10 cellular contexts compared by ENCODE assay signal in the genomic region with DNA sequence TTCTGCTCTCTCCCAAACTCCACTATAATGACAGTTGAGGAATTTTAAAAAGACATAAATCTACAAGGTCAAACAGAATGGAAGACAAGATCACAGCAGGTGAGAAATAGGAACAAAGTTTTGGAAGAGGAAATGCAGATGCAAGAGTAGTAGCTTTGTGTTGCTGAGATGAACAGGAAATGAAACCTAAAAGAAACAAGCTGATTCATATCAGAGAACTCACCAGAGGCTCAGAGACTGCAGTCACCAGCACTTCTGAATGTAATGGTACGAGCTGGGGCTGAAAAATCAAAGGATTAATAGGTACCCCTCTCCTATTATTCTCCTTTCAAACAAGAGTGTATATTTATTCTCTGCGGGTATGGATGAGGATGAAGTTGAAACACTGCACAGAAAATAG.
DNase-seq lines count a peak whose midpoint lies in the region; ATAC-seq and TF ChIP-seq lines count a peak whose summit lies in the region.
"Had no signal": no experiment of that assay in that cellular context is flagged by ENCODE, and none has a peak within 500 bp of the region (broad histone marks: within the 10 kb centered on the region; RNA-seq: fewer than 3 reads in every experiment).

No MANE protein-coding gene starts in this region.

- POLR2A ChIA-PET in RWPE1 (lab: Yijun Ruan, JAX; ENCODE audit: low non-redundant PET), result no interaction called here

- DNase-seq in GM13976 (ENCODE audit: low spot score) (peak; percentile 6), dermis blood vessel endothelial cell (peak; percentile 42), G401 (ENCODE audit: low spot score) (no peak), HuH-7 (ENCODE audit: low spot score) (no peak), RWPE1 (ENCODE audit: low spot score) (no peak)
- DNase-seq in activated CD8-positive, alpha-beta memory T cell treated with anti-CD3 and anti-CD28 coated beads, Interleukin-2, amount 50 U/mL, for 48 hours, result no peak
- DNase-seq: IMR-90, psoas muscle had no signal

- in situ Hi-C loops in GM13976 (cut with MboI; ENCODE audit: low sequenced_read_pairs, unreplicated experiment), result loop anchor here (25.0 kb wide), 1 partner anchor 585 kb away; no protein-coding TSS in a partner anchor
- in situ Hi-C loops in G401 (cut with HindIII; ENCODE audit: low sequenced_read_pairs), result no loop called here

- TF ChIP-seq CTCF in GM13976 (IDR thresholded peaks at IDR 0.05; ENCODE audit: borderline replicate concordance, control extremely low read depth, extremely low read depth, insufficient read depth, missing control alignments), result no peak
- TF ChIP-seq CTCF in RWPE1 (conservative IDR thresholded peaks at IDR 0.05; ENCODE audit: low read depth), result no peak

- CTCF ChIA-PET in RWPE1 (lab: Yijun Ruan, JAX), result interaction anchor here (1.0 to 1.4 kb wide), 2 partner anchors 16 to 19 kb away, joined by 3 read pairs; no protein-coding TSS in a partner anchor

- no peak overlapping the region for H3K27ac ChIP-seq in RWPE1
- H3K27ac ChIP-seq: psoas muscle had no signal

- ATAC-seq in GM21423 (IDR thresholded peaks at IDR 0.05; ENCODE audit: unreplicated experiment) (peak; percentile 94), HG03469 (IDR thresholded peaks at IDR 0.05; ENCODE audit: unreplicated experiment) (peak; percentile 99)
- ATAC-seq: psoas muscle had no signal

Comparison
In these comparisons a context has a peak if more than half of its experiments do, and no peak if none do; other contexts are left out.
1. DNase-seq: peak in GM13976 (single experiment) and dermis blood vessel endothelial cell (single experiment); none in G401 (single experiment), HuH-7 (single experiment), RWPE1 (single experiment) and activated CD8-positive, alpha-beta memory T cell treated with anti-CD3 and anti-CD28 coated beads, Interleukin-2, amount 50 U/mL, for 48 hours (single experiment).